Comparison of ENCODE assay signal across 1 cellular context in genomic region chr19:29810504-29810871, GRCh38.
TF ChIP-seq lines count a peak whose summit lies in the region.

No MANE protein-coding gene starts in this region.

TF ChIP-seq in H1, 55 proteins besides CTCF, POLR2A, EP300 and RAD21 (continued from another document):
- no peak for TF ChIP-seq E2F6 (IDR thresholded peaks at IDR 0.05)
- no peak for TF ChIP-seq FOSL1 (IDR thresholded peaks at IDR 0.05; ENCODE audit: insufficient read depth, low read depth, low read length)
